ENCODE assay signal across 1 cellular context in the genomic region with DNA sequence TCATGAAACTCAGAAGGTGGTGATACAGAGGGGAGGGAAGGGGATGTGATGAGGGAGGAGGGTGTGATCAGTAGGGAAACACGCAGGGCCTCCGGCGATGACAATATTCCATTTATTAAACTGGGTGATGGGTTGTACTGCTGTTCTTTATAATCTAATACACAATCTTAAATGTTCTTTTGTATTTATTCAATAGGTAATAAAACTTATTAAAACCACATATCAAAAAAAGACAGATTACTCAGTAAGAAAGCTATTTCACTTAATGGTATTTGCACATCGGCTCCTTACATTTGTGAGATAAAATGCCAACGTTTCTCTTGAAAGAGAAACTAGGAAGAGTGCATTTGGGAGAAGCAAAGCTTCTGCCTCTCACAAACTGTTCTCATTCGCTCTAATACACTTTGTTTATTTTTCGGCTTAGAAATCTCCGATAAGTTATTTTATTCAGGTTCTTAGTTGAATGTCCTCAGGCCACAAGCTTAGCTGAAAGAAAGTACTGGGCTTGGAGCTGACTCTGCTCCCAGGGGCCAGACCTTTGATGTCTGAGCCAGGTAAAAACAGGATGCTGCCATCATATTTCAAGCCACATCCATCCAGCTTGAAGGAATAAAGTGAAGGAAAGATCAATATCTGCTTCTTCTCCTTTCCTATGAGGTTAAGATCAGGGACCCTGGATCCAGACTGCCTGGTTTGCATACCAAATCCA.
TF ChIP-seq lines count a peak whose summit lies in the region.

No MANE protein-coding gene starts in this region.

TF ChIP-seq in GM23338, 12 proteins besides CTCF, POLR2A, EP300 and RAD21:
- no peak for TF ChIP-seq CREB1 (CRISPR knock-in tag; IDR thresholded peaks at IDR 0.05; ENCODE audit: low read depth)
- no peak for TF ChIP-seq EZH2phosphoT487 (IDR thresholded peaks at IDR 0.05; ENCODE audit: unreplicated experiment)
- TF ChIP-seq, protein P1, sequence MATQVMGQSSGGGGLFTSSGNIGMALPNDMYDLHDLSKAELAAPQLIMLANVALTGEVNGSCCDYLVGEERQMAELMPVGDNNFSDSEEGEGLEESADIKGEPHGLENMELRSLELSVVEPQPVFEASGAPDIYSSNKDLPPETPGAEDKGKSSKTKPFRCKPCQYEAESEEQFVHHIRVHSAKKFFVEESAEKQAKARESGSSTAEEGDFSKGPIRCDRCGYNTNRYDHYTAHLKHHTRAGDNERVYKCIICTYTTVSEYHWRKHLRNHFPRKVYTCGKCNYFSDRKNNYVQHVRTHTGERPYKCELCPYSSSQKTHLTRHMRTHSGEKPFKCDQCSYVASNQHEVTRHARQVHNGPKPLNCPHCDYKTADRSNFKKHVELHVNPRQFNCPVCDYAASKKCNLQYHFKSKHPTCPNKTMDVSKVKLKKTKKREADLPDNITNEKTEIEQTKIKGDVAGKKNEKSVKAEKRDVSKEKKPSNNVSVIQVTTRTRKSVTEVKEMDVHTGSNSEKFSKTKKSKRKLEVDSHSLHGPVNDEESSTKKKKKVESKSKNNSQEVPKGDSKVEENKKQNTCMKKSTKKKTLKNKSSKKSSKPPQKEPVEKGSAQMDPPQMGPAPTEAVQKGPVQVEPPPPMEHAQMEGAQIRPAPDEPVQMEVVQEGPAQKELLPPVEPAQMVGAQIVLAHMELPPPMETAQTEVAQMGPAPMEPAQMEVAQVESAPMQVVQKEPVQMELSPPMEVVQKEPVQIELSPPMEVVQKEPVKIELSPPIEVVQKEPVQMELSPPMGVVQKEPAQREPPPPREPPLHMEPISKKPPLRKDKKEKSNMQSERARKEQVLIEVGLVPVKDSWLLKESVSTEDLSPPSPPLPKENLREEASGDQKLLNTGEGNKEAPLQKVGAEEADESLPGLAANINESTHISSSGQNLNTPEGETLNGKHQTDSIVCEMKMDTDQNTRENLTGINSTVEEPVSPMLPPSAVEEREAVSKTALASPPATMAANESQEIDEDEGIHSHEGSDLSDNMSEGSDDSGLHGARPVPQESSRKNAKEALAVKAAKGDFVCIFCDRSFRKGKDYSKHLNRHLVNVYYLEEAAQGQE (IDR thresholded peaks at IDR 0.05; ENCODE audit: unreplicated experiment) = no peak
- TF ChIP-seq, protein P2, sequence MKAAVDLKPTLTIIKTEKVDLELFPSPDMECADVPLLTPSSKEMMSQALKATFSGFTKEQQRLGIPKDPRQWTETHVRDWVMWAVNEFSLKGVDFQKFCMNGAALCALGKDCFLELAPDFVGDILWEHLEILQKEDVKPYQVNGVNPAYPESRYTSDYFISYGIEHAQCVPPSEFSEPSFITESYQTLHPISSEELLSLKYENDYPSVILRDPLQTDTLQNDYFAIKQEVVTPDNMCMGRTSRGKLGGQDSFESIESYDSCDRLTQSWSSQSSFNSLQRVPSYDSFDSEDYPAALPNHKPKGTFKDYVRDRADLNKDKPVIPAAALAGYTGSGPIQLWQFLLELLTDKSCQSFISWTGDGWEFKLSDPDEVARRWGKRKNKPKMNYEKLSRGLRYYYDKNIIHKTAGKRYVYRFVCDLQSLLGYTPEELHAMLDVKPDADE (IDR thresholded peaks at IDR 0.05) = no peak
- no peak for TF ChIP-seq JUNB (IDR thresholded peaks at IDR 0.05; ENCODE audit: unreplicated experiment)
- TF ChIP-seq ZNF114 (CRISPR knock-in tag; IDR thresholded peaks at IDR 0.05) = no peak
- TF ChIP-seq NANOG (IDR thresholded peaks at IDR 0.05; ENCODE audit: borderline replicate concordance) = no peak
- TF ChIP-seq EZH2 (IDR thresholded peaks at IDR 0.05; ENCODE audit: low read depth, unreplicated experiment) = no peak
- no peak for TF ChIP-seq STAT1 (IDR thresholded peaks at IDR 0.05; ENCODE audit: unreplicated experiment)
- TF ChIP-seq ZNF331 (CRISPR knock-in tag; IDR thresholded peaks at IDR 0.05; ENCODE audit: low read depth) = no peak
- no peak for TF ChIP-seq POLR2AphosphoS5 (IDR thresholded peaks at IDR 0.05; ENCODE audit: low read depth)
- TF ChIP-seq, protein P3, sequence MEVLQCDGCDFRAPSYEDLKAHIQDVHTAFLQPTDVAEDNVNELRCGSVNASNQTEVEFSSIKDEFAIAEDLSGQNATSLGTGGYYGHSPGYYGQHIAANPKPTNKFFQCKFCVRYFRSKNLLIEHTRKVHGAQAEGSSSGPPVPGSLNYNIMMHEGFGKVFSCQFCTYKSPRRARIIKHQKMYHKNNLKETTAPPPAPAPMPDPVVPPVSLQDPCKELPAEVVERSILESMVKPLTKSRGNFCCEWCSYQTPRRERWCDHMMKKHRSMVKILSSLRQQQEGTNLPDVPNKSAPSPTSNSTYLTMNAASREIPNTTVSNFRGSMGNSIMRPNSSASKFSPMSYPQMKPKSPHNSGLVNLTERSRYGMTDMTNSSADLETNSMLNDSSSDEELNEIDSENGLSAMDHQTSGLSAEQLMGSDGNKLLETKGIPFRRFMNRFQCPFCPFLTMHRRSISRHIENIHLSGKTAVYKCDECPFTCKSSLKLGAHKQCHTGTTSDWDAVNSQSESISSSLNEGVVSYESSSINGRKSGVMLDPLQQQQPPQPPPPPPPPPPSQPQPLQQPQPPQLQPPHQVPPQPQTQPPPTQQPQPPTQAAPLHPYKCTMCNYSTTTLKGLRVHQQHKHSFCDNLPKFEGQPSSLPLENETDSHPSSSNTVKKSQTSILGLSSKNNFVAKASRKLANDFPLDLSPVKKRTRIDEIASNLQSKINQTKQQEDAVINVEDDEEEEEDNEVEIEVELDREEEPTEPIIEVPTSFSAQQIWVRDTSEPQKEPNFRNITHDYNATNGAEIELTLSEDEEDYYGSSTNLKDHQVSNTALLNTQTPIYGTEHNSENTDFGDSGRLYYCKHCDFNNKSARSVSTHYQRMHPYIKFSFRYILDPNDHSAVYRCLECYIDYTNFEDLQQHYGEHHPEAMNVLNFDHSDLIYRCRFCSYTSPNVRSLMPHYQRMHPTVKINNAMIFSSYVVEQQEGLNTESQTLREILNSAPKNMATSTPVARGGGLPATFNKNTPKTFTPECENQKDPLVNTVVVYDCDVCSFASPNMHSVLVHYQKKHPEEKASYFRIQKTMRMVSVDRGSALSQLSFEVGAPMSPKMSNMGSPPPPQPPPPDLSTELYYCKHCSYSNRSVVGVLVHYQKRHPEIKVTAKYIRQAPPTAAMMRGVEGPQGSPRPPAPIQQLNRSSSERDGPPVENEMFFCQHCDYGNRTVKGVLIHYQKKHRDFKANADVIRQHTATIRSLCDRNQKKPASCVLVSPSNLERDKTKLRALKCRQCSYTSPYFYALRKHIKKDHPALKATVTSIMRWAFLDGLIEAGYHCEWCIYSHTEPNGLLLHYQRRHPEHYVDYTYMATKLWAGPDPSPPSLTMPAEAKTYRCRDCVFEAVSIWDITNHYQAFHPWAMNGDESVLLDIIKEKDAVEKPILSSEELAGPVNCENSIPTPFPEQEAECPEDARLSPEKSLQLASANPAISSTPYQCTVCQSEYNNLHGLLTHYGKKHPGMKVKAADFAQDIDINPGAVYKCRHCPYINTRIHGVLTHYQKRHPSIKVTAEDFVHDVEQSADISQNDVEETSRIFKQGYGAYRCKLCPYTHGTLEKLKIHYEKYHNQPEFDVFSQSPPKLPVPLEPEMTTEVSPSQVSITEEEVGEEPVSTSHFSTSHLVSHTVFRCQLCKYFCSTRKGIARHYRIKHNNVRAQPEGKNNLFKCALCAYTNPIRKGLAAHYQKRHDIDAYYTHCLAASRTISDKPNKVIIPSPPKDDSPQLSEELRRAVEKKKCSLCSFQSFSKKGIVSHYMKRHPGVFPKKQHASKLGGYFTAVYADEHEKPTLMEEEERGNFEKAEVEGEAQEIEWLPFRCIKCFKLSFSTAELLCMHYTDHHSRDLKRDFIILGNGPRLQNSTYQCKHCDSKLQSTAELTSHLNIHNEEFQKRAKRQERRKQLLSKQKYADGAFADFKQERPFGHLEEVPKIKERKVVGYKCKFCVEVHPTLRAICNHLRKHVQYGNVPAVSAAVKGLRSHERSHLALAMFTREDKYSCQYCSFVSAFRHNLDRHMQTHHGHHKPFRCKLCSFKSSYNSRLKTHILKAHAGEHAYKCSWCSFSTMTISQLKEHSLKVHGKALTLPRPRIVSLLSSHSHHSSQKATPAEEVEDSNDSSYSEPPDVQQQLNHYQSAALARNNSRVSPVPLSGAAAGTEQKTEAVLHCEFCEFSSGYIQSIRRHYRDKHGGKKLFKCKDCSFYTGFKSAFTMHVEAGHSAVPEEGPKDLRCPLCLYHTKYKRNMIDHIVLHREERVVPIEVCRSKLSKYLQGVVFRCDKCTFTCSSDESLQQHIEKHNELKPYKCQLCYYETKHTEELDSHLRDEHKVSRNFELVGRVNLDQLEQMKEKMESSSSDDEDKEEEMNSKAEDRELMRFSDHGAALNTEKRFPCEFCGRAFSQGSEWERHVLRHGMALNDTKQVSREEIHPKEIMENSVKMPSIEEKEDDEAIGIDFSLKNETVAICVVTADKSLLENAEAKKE (CRISPR knock-in tag; IDR thresholded peaks at IDR 0.05) = no peak
